In genomic region chr1:116110507-116111195, GRCh38 we compare ENCODE assay signal across 1 cellular context.
TF ChIP-seq lines count a peak whose summit lies in the region.

No MANE protein-coding gene starts in this region.

TF ChIP-seq in GM12878, 131 proteins besides CTCF, POLR2A, EP300 and RAD21 (continued from another document):
- no peak for TF ChIP-seq REST (IDR thresholded peaks at IDR 0.05; ENCODE audit: low read depth, low read length)
